Comparison of ENCODE assay signal across 15 cellular contexts in genomic region chr7:129497156-129497555, GRCh38. TPM values are rescaled to one million over a fixed set of nuclear protein-coding genes. Genes with fewer than 3 reads are reported as not detected.
DNase-seq lines count a peak whose midpoint lies in the region; ATAC-seq and FAIRE-seq lines count a peak whose summit lies in the region.
"Had no signal": no experiment of that assay in that cellular context is flagged by ENCODE, and none has a peak within 500 bp of the region (broad histone marks: within the 10 kb centered on the region; RNA-seq: fewer than 3 reads in every experiment).

No MANE protein-coding gene starts in this region.

- DNase-seq in activated CD8-positive, alpha-beta memory T cell treated with anti-CD3 and anti-CD28 coated beads, Interleukin-2, amount 50 U/mL, for 48 hours, result peak; percentile 44
- no peak for DNase-seq in activated CD8-positive, alpha-beta memory T cell treated with anti-CD3 and anti-CD28 coated beads, Interleukin-2, amount 10 ng/mL, durations not matched to agents 7 days and 5 days
- DNase-seq in T-helper 17 cell, result no peak
- DNase-seq in memory B cell (ENCODE audit: low spot score in 2 of 2), result no peak
- no peak for DNase-seq in urothelium cell line (ENCODE audit: low spot score)
- DNase-seq in DMS153 (lab: John Stamatoyannopoulos, UW), result no peak
- DNase-seq: KBM-7, NCI-H1092, NCI-H1694, NCI-H446, PC-3 had no signal

- no peak for ATAC-seq in activated CD8-positive, alpha-beta memory T cell treated with anti-CD3 and anti-CD28 coated beads, Interleukin-2, amount 10 ng/mL, durations not matched to agents 7 days and 5 days
- ATAC-seq in T-helper 17 cell, result no peak
- ATAC-seq in memory B cell (ENCODE audit: low read depth), result no peak
- ATAC-seq in stimulated activated memory B cell treated with anti-CD40 and anti-IgM and Interleukin-4, amounts not matched to agents 10 μg/mL and 1 μg/mL and 100 μg/mL, for 72 hours, result no peak
- ATAC-seq: A549, GM12878, PC-3 had no signal

- H3K4me3 Mint-ChIP-seq in activated CD8-positive, alpha-beta memory T cell treated with anti-CD3 and anti-CD28 coated beads, Interleukin-2, amount 10 ng/mL, durations not matched to agents 7 days and 5 days, result no peak overlapping the region
- H3K4me3 Mint-ChIP-seq in T-helper 17 cell (no peak overlapping the region), memory B cell (no peak overlapping the region)
- no peak overlapping the region for H3K4me3 Mint-ChIP-seq in stimulated activated memory B cell treated with anti-CD40 and anti-IgM and Interleukin-4, amounts not matched to agents 10 μg/mL and 1 μg/mL and 100 μg/mL, for 72 hours

- H3K4me1 Mint-ChIP-seq in activated CD8-positive, alpha-beta memory T cell treated with anti-CD3 and anti-CD28 coated beads, Interleukin-2, amount 10 ng/mL, durations not matched to agents 7 days and 5 days, result peaks cover 44% of the 10 kb centered on the region
- peaks cover 25% of the 10 kb centered on the region for H3K4me1 Mint-ChIP-seq in T-helper 17 cell
- H3K4me1 Mint-ChIP-seq in memory B cell, result peaks cover 35% of the 10 kb centered on the region
- H3K4me1 Mint-ChIP-seq in stimulated activated memory B cell treated with anti-CD40 and anti-IgM and Interleukin-4, amounts not matched to agents 10 μg/mL and 1 μg/mL and 100 μg/mL, for 72 hours, result peaks cover 53% of the 10 kb centered on the region

- H3K27me3 Mint-ChIP-seq in activated CD8-positive, alpha-beta memory T cell treated with anti-CD3 and anti-CD28 coated beads, Interleukin-2, amount 10 ng/mL, durations not matched to agents 7 days and 5 days, result no peaks in the 10 kb centered on the region
- peaks cover 6% of the 10 kb centered on the region for H3K27me3 Mint-ChIP-seq in T-helper 17 cell
- H3K27me3 Mint-ChIP-seq in memory B cell, result no peaks in the 10 kb centered on the region
- H3K27me3 Mint-ChIP-seq in stimulated activated memory B cell treated with anti-CD40 and anti-IgM and Interleukin-4, amounts not matched to agents 10 μg/mL and 1 μg/mL and 100 μg/mL, for 72 hours, result no peaks in the 10 kb centered on the region

- no peak for FAIRE-seq in urothelium cell line (lab: Jason Lieb, UNC)
- FAIRE-seq: A549, GM12878, HTR-8/SVneo had no signal

- no peaks in the 10 kb centered on the region for H3K9me3 Mint-ChIP-seq in activated CD8-positive, alpha-beta memory T cell treated with anti-CD3 and anti-CD28 coated beads, Interleukin-2, amount 10 ng/mL, durations not matched to agents 7 days and 5 days (ENCODE audit: low read depth)
- H3K9me3 Mint-ChIP-seq in memory B cell, result no peaks in the 10 kb centered on the region
- H3K9me3 Mint-ChIP-seq in stimulated activated memory B cell treated with anti-CD40 and anti-IgM and Interleukin-4, amounts not matched to agents 10 μg/mL and 1 μg/mL and 100 μg/mL, for 72 hours, result no peaks in the 10 kb centered on the region

- CTCF ChIA-PET in activated CD8-positive, alpha-beta memory T cell treated with anti-CD3 and anti-CD28 coated beads, Interleukin-2, amount 10 ng/mL, durations not matched to agents 7 days and 5 days (lab: Charles Lee), result no interaction called here

- H3K9me3 ChIP-seq in T-helper 17 cell (ENCODE audit: control insufficient read depth, low read length, poor library complexity, severe bottlenecking), result no peaks in the 10 kb centered on the region
- H3K9me3 ChIP-seq: A549 had no signal

- no peak overlapping the region for H3K27ac Mint-ChIP-seq in activated CD8-positive, alpha-beta memory T cell treated with anti-CD3 and anti-CD28 coated beads, Interleukin-2, amount 10 ng/mL, durations not matched to agents 7 days and 5 days
- H3K27ac Mint-ChIP-seq in T-helper 17 cell (peak overlapping the region; percentile 86), memory B cell (peak overlapping the region; percentile 93)
- H3K27ac Mint-ChIP-seq in stimulated activated memory B cell treated with anti-CD40 and anti-IgM and Interleukin-4, amounts not matched to agents 10 μg/mL and 1 μg/mL and 100 μg/mL, for 72 hours, result peak overlapping the region; percentile 36

- H3K36me3 Mint-ChIP-seq in activated CD8-positive, alpha-beta memory T cell treated with anti-CD3 and anti-CD28 coated beads, Interleukin-2, amount 10 ng/mL, durations not matched to agents 7 days and 5 days, result peaks cover 2% of the 10 kb centered on the region
- H3K36me3 Mint-ChIP-seq in T-helper 17 cell (ENCODE audit: low read depth), result peaks cover 5% of the 10 kb centered on the region
- no peaks in the 10 kb centered on the region for H3K36me3 Mint-ChIP-seq in memory B cell
- H3K36me3 Mint-ChIP-seq in stimulated activated memory B cell treated with anti-CD40 and anti-IgM and Interleukin-4, amounts not matched to agents 10 μg/mL and 1 μg/mL and 100 μg/mL, for 72 hours, result no peaks in the 10 kb centered on the region

RNA-seq across cellular contexts. Expression of gene SMKR1, which starts 5.2 kb away (rescaled TPM):
- 1 to 10 TPM; 2.3 to 5.3 TPM for total RNA-seq in activated CD8-positive, alpha-beta memory T cell treated with anti-CD3 and anti-CD28 coated beads, Interleukin-2, amount 10 ng/mL, durations not matched to agents 7 days and 5 days
- total RNA-seq in T-helper 17 cell, result 1 to 10 TPM in 1 of 2 donors, under 1 TPM in 1; 0.77 to 2.0 TPM
